Comparison of ENCODE assay signal across 15 cellular contexts in the genomic region with DNA sequence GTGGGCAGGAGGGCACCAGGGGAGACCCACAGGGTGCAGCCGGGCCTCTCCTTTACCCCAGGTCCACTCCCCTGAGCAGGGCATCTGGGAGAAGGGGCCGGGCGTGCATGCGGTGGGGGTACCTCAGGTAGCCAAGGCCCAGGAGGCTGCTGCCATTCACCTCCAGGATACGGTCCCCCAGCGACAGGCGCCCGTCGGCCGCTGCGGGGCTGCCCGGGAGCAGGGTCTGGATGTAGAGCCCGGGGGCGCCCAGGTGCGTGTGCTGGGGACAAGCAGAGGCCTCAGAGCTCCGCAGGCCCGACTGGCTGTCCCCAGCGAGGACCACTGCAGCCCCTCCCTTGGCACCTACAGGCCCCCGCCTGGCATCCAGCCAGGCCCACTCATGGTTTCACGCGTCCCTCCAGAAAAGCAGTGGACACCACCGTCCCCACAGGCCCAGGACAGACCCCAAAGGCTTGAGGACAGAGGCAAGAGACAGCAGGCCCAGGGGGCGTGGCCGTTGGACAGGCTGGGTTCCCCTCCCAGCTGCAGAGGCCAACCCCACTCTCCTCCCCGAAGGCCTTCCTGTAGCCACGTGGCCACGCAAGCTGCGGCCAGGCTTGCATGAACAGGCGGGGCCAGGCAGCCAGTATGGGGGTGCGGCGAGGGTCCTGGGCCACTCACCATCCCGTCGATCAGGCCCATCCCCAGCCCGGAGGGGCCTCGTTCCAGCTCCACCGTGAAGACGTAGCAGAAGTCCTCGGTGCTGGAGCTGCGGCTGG. TPM values are rescaled to one million over a fixed set of nuclear protein-coding genes. Genes with fewer than 3 reads are reported as not detected.
DNase-seq lines count a peak whose midpoint lies in the region; ATAC-seq, FAIRE-seq and TF ChIP-seq lines count a peak whose summit lies in the region.
"Had no signal": no experiment of that assay in that cellular context is flagged by ENCODE, and none has a peak within 500 bp of the region (broad histone marks: within the 10 kb centered on the region; RNA-seq: fewer than 3 reads in every experiment).

No MANE protein-coding gene starts in this region.

- H3K4me3 ChIP-seq in BE2C (ENCODE audit: low read depth, low read length) (no peak overlapping the region), cardiac fibroblast (replicated peaks in 1 of 2; ENCODE audit: low read depth in 2 of 2, low read length in 2 of 2) (no peak overlapping the region), kidney (ENCODE audit: low read length in 2 of 2) (no peak overlapping the region)

- no peak overlapping the region for H3K27ac Mint-ChIP-seq in H9
- H3K27ac Mint-ChIP-seq: activated naive CD4-positive, alpha-beta T cell treated with anti-CD3 and anti-CD28 coated beads, Interleukin-2, amount 50 U/mL, for 72 hours; nephron progenitor cell had no signal

- no peak overlapping the region for H3K23ac ChIP-seq in H9 (ENCODE audit: insufficient read length, low read depth, low read length)

- peaks cover 6 to 8% of the 10 kb centered on the region in 2 experiments for H3K4me1 Mint-ChIP-seq in H9

- H2BK120ac ChIP-seq in H9 (ENCODE audit: low read depth, low read length, poor library complexity, severe bottlenecking): no peak overlapping the region

- no peak overlapping the region for H3K18ac ChIP-seq in H9 (ENCODE audit: insufficient read length, low read depth, low read length)

- H3K27me3 ChIP-seq in BE2C (no peaks in the 10 kb centered on the region), H9 (ENCODE audit: insufficient read depth, low read length) (no peaks in the 10 kb centered on the region)
- H3K27me3 ChIP-seq: breast epithelium had no signal

- no peaks in the 10 kb centered on the region for H3K79me1 ChIP-seq in H9 (ENCODE audit: insufficient read depth, low read depth, low read length, poor library complexity, severe bottlenecking)

- H3K9me3 ChIP-seq in BE2C (no peaks in the 10 kb centered on the region), H9 (ENCODE audit: control insufficient read depth, low read depth, low read length) (no peaks in the 10 kb centered on the region), kidney (ENCODE audit: control insufficient read depth in 1 of 2, low read length in 2 of 2) (no peaks in the 10 kb centered on the region)
- H3K9me3 ChIP-seq: breast epithelium had no signal

- no peaks in the 10 kb centered on the region for H3K36me3 ChIP-seq in BE2C
- no peaks in the 10 kb centered on the region for H3K36me3 ChIP-seq in kidney (ENCODE audit: control insufficient read depth in 1 of 2, insufficient read depth in 2 of 2, low read length in 2 of 2)
- H3K36me3 ChIP-seq: breast epithelium had no signal

- H4K8ac ChIP-seq in H9 (replicated peaks; ENCODE audit: insufficient read length, low read depth, low read length): no peak overlapping the region

- intact Hi-C loops in kidney (cut with DNase I): no loop called here

- FAIRE-seq in kidney (lab: Jason Lieb, UNC): no peak
- FAIRE-seq: H54 had no signal

- no peak overlapping the region for H2AK5ac ChIP-seq in H9 (ENCODE audit: insufficient read length, low read length)

- H3K27me3 Mint-ChIP-seq in H9 (ENCODE audit: low read depth): peaks cover 2% of the 10 kb centered on the region

- H3K4me1 ChIP-seq in BE2C (peaks cover 3% of the 10 kb centered on the region; the same call in 1 of the 2 replicates), H9 (ENCODE audit: insufficient read depth, low read length) (no peaks in the 10 kb centered on the region), kidney (ENCODE audit: control insufficient read depth in 1 of 2, insufficient read depth in 1 of 2, low read depth in 1 of 2, low read length in 2 of 2) (no peaks in the 10 kb centered on the region)
- H3K4me1 ChIP-seq: breast epithelium had no signal

- H3K56ac ChIP-seq in H9 (ENCODE audit: insufficient read length, low read depth, low read length): no peak overlapping the region

- peaks cover 0 to 3% of the 10 kb centered on the region in 2 experiments; a peak in 1 of 5 replicates for H3K9me3 Mint-ChIP-seq in H9
- H3K9me3 Mint-ChIP-seq: activated naive CD4-positive, alpha-beta T cell treated with anti-CD3 and anti-CD28 coated beads, Interleukin-2, amount 50 U/mL, for 72 hours had no signal

- TF ChIP-seq CTCF in BE2C (IDR thresholded peaks at IDR 0.05; ENCODE audit: low read depth, low read length) (no peak), H9 (conservative IDR thresholded peaks at IDR 0.05) (no peak), cardiac fibroblast (IDR thresholded peaks at IDR 0.05; ENCODE audit: low read depth, low read length) (no peak), kidney (IDR thresholded peaks at IDR 0.05; ENCODE audit: borderline replicate concordance, extremely low read depth, insufficient read depth) (no peak)

- H3K9ac ChIP-seq in H9 (ENCODE audit: extremely low read depth, insufficient read length, low read length) (no peak overlapping the region), kidney (ENCODE audit: low read length in 2 of 2) (no peak overlapping the region)

- no peak overlapping the region for H3K4me2 ChIP-seq in H9 (ENCODE audit: insufficient read depth, insufficient read length, low read length)

- H3K14ac ChIP-seq in H9 (ENCODE audit: insufficient read depth, low read length): no peak overlapping the region

- H3K27ac ChIP-seq in H9 (ENCODE audit: insufficient read length, low read depth, low read length) (no peak overlapping the region), kidney (ENCODE audit: low read depth in 2 of 2, low read length in 2 of 2) (no peak overlapping the region)

- ATAC-seq in HG03097 (IDR thresholded peaks at IDR 0.05; ENCODE audit: low FRiP score, unreplicated experiment) (no peak), GM18867 (IDR thresholded peaks at IDR 0.05; ENCODE audit: unreplicated experiment) (no peak)
- ATAC-seq: activated naive CD4-positive, alpha-beta T cell treated with anti-CD3 and anti-CD28 coated beads, Interleukin-2, amount 50 U/mL, for 72 hours had no signal

- no peak overlapping the region for H2BK20ac ChIP-seq in H9 (ENCODE audit: low read depth, low read length, poor library complexity, severe bottlenecking)

- no peak overlapping the region for H3K4ac ChIP-seq in H9 (ENCODE audit: low read depth, low read length)

- H3K36me3 Mint-ChIP-seq in H9 (ENCODE audit: insufficient read depth in 1 of 3, low read depth in 3 of 3): peaks cover under 1 to 4% (median 1%) of the 10 kb centered on the region in 3 experiments; a peak in 3 of 7 replicates

- WGBS in H9 (ENCODE audit: extremely low coverage, insufficient read length, low lambda C conversion rate): no CpG with 5 or more reads among the region's 39 CpGs

- no peaks in the 10 kb centered on the region for H4K20me1 ChIP-seq in H9 (ENCODE audit: control insufficient read depth, insufficient read depth, insufficient read length)

- no peaks in the 10 kb centered on the region for H3K79me2 ChIP-seq in H9 (ENCODE audit: insufficient read depth, low read length)

- no peak overlapping the region for H2AFZ ChIP-seq in H9 (ENCODE audit: low read length)

- no peak overlapping the region for H3T11ph ChIP-seq in H9 (ENCODE audit: low read length)

- H3K4me3 Mint-ChIP-seq in H9: no peak overlapping the region
- H3K4me3 Mint-ChIP-seq: nephron progenitor cell had no signal

- H2BK12ac ChIP-seq in H9 (ENCODE audit: insufficient read length, low read depth, low read length): no peak overlapping the region

- DNase-seq in BE2C: peak; percentile 51
- DNase-seq in H9: peak; percentile 43
- peak; percentile 19 to 47 for DNase-seq in cardiac fibroblast (ENCODE audit: low read depth in 2 of 2)
- DNase-seq in kidney: peak; percentile 73
- DNase-seq in epidermal melanocyte (ENCODE audit: insufficient read length, low spot score): no peak
- no peak for DNase-seq in SW480 (ENCODE audit: low spot score)
- DNase-seq: C1 segment of cervical spinal cord; nephron progenitor cell; NK-92 treated with Interleukin-12 subunit alpha and Interleukin-12 subunit beta, amount 100 ng/mL, for 24 hours; SIG-M5 had no signal

- no peak overlapping the region for H2BK15ac ChIP-seq in H9 (ENCODE audit: low read depth, low read length)

- no peak overlapping the region for H4K5ac ChIP-seq in H9 (ENCODE audit: insufficient read length, low read depth, low read length)

- no peaks in the 10 kb centered on the region for H3K23me2 ChIP-seq in H9 (ENCODE audit: insufficient read length, low read depth, low read length, poor library complexity, severe bottlenecking)

- no peak overlapping the region for H4K91ac ChIP-seq in H9 (ENCODE audit: insufficient read length, low read depth, low read length)

- H2BK5ac ChIP-seq in H9 (ENCODE audit: insufficient read length, low read length): no peak overlapping the region

RNA-seq across cellular contexts. Expression of gene AP5Z1, which starts 24.3 kb away (rescaled TPM):
- 37.9 TPM for polyA plus RNA-seq in BE2C (2012; ENCODE audit: insufficient read depth, insufficient read length, low read depth)
- 38.3 and 39.2 TPM in 2 replicates for total RNA-seq in H9 (2021)
- total RNA-seq in kidney: 38.5 TPM
- polyA plus RNA-seq in kidney (ENCODE audit: insufficient read depth, low read depth, low replicate concordance): 23.4 TPM

Comparison
In these comparisons a context has a peak if more than half of its experiments do, and no peak if none do; other contexts are left out.
1. DNase-seq: peak in BE2C (single experiment), H9 (single experiment), cardiac fibroblast (2 of 2) and kidney (single experiment); none in epidermal melanocyte (single experiment) and SW480 (single experiment).